8 cellular contexts compared by ENCODE assay signal in genomic region chr5:142012792-142013388, GRCh38. TPM values are rescaled to one million over a fixed set of nuclear protein-coding genes. Genes with fewer than 3 reads are reported as not detected.
DNase-seq lines count a peak whose midpoint lies in the region; ATAC-seq and TF ChIP-seq lines count a peak whose summit lies in the region.

Gene GNPDA1 (minus strand): TSS chr5:142013027. CDS start chr5:142012035, 992 bp downstream.

- H3K4me3 ChIP-seq in dorsolateral prefrontal cortex (peak within 1 kb of the TSS; percentile 70 to 97 (median 86)), right lobe of liver (peak within 1 kb of the TSS; percentile 65 to 75 (median 70))

- H3K36me3 ChIP-seq in right lobe of liver = no peaks in the 10 kb centered on the region

- peak within 1 kb of the TSS; percentile 83 to 99 (median 96) for H3K27ac ChIP-seq in dorsolateral prefrontal cortex
- peak within 1 kb of the TSS; percentile 90 to 95 (median 94) for H3K27ac ChIP-seq in right lobe of liver

- DNase-seq in NCI-H2081 (lab: John Stamatoyannopoulos, UW) = peak; percentile 57 to 64
- DNase-seq in NCI-H2081 treated with DMSO at 0.1 percent for 48 hours (lab: John Stamatoyannopoulos, UW) = no peak
- peak; percentile 20 for DNase-seq in NCI-H510A (lab: John Stamatoyannopoulos, UW)
- DNase-seq in activated CD4-positive, alpha-beta T cell treated with anti-CD3 and anti-CD28 coated beads, Interleukin-2, amount 50 U/mL, for 24 hours (ENCODE audit: low read depth in 1 of 2, low spot score in 1 of 2) = peak; percentile 41 to 44
- peak; percentile 69 to 92 (median 76) for DNase-seq in dorsolateral prefrontal cortex
- DNase-seq in right lobe of liver = peak; percentile 87 to 90 (median 88)
- DNase-seq in stimulated activated CD4-positive, alpha-beta T cell treated with anti-CD3 and anti-CD28 coated beads, TNF-alpha, amount 100 ng/mL, for 1 hour (ENCODE audit: low read depth in 3 of 3, low spot score in 1 of 3) = peak in 2 of 3 donors; percentile 31 to 47

- peak; percentile 92 for TF ChIP-seq POLR2A in right lobe of liver (IDR thresholded peaks at IDR 0.05)

- H3K27me3 ChIP-seq in dorsolateral prefrontal cortex = no peaks in the 10 kb centered on the region
- H3K27me3 ChIP-seq in right lobe of liver = no peaks in the 10 kb centered on the region

- intact Hi-C loops in dorsolateral prefrontal cortex (cut with DNase I) (loop anchor here (1.0 to 5.0 kb wide), 4 partner anchors 52 to 129 kb away; partner anchors contain the start of gene NDFIP1 (in 1 of the 2)), right lobe of liver (cut with DNase I) (loop anchor here in 1 of 2 donors (10.0 kb wide), 1 partner anchor 122 kb away; no protein-coding TSS in a partner anchor)

- ATAC-seq in HG02938 (IDR thresholded peaks at IDR 0.05; ENCODE audit: unreplicated experiment) = peak; percentile 38
- ATAC-seq in right lobe of liver = peak; percentile 70 to 83 (median 82)

- 2% methylated on average over 19 of the region's 58 CpGs for WGBS in right lobe of liver (ENCODE audit: insufficient coverage, low coverage, low lambda C conversion rate, missing lambda C conversion rate)

- TF ChIP-seq CTCF in dorsolateral prefrontal cortex (IDR thresholded peaks at IDR 0.05 in 54 of 56, conservative IDR thresholded peaks at IDR 0.05 in 2 of 56; ENCODE audit: low read depth in 1 of 56, partially characterized antibody in 56 of 56) (peak in 21 of 56 donors; percentile 8 to 55 (median 29)), right lobe of liver (IDR thresholded peaks at IDR 0.05) (peak in 2 of 4 donors; percentile 32 to 36)

- peaks cover 0 to 32% (median 11%) of the 10 kb centered on the region in 4 donors for H3K4me1 ChIP-seq in right lobe of liver

- H3K9me3 ChIP-seq in right lobe of liver = no peaks in the 10 kb centered on the region

RNA-seq across cellular contexts. Expression of gene GNPDA1, which starts in this region (rescaled TPM):
- total RNA-seq in dorsolateral prefrontal cortex (10 to 100 TPM; 20.5 to 56.1 (median 37.9) TPM), right lobe of liver (10 to 100 TPM in 4 of 6 experiments, 1 to 10 TPM in 2; 6.3 to 22.1 (median 14.9) TPM)
